In the genomic region with DNA sequence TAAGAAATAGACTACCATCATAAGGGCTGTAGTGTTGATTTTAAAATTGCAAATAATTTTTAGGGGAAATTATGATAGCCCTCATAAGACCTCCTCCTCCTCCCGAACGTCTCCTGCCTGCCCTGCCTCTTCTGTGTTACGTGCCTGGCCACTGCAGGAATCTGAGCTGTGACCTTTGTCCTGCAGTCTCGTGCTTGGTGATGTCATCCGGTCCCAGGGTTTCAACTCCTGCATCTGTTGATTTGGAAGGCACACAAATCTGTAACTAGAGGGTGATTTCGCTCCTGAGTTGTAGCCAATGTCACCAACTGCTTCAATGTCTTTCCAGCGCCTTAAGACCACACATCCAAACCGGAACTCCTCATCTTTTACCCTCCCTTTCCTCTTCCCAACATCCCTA, we compare ENCODE assay signal across 14 cellular contexts.
A peak's percentile ranks its signal among the peaks of the same experiment; 100 is the strongest.
DNase-seq lines count a peak whose midpoint lies in the region; ATAC-seq, FAIRE-seq and TF ChIP-seq lines count a peak whose summit lies in the region.
"Had no signal": no experiment of that assay in that cellular context is flagged by ENCODE, and none has a peak within 500 bp of the region (broad histone marks: within the 10 kb centered on the region; RNA-seq: fewer than 3 reads in every experiment).

No MANE protein-coding gene starts in this region.

- no peaks in the 10 kb centered on the region for H3K27me3 ChIP-seq in GM23338 (ENCODE audit: insufficient read depth)
- H3K27me3 ChIP-seq in endodermal cell (ENCODE audit: control insufficient read depth, insufficient read depth, low read length, poor library complexity, severe bottlenecking), result peaks cover 7% of the 10 kb centered on the region
- H3K27me3 ChIP-seq in skeletal muscle tissue (ENCODE audit: control insufficient read depth in 3 of 3, insufficient read depth in 3 of 3, low read length in 3 of 3), result no peaks in the 10 kb centered on the region
- no peaks in the 10 kb centered on the region for H3K27me3 ChIP-seq in H7 (ENCODE audit: control insufficient read depth, insufficient read depth, low read length)

- H3K36me3 ChIP-seq in GM23338 (ENCODE audit: insufficient read depth), result no peaks in the 10 kb centered on the region
- no peaks in the 10 kb centered on the region for H3K36me3 ChIP-seq in endodermal cell (ENCODE audit: control insufficient read depth, insufficient read depth, low read length)
- H3K36me3 ChIP-seq in kidney (ENCODE audit: control insufficient read depth in 1 of 2, insufficient read depth in 2 of 2, low read length in 2 of 2), result no peaks in the 10 kb centered on the region
- no peaks in the 10 kb centered on the region for H3K36me3 ChIP-seq in skeletal muscle tissue (ENCODE audit: control insufficient read depth in 3 of 3, insufficient read depth in 3 of 3, low read length in 3 of 3)
- no peaks in the 10 kb centered on the region for H3K36me3 ChIP-seq in H7 (replicated peaks; ENCODE audit: control insufficient read depth, insufficient read depth, low read length)

- H3K9me3 ChIP-seq in endodermal cell (ENCODE audit: control insufficient read depth, low read length) (no peaks in the 10 kb centered on the region), kidney (ENCODE audit: control insufficient read depth in 1 of 2, low read length in 2 of 2) (no peaks in the 10 kb centered on the region), skeletal muscle tissue (ENCODE audit: control insufficient read depth in 3 of 3, low read length in 3 of 3) (no peaks in the 10 kb centered on the region)
- H3K9me3 ChIP-seq: SK-N-SH had no signal

- 89% methylated on average over 7 to 8 of the region's 8 CpGs for WGBS in endodermal cell (ENCODE audit: insufficient coverage in 1 of 2, insufficient read length in 1 of 2), 2 experiments

- no peak for DNase-seq in GM23338 (ENCODE audit: low spot score)
- peak; percentile 50 for DNase-seq in endodermal cell
- no peak for DNase-seq in kidney
- DNase-seq in H7, result no peak
- no peak for DNase-seq in activated CD4-positive, alpha-beta T cell treated with anti-CD3 and anti-CD28 coated beads, Interleukin-2, amount 10 ng/mL, durations not matched to agents 7 days and 5 days
- DNase-seq: activated CD4-positive, alpha-beta T cell treated with anti-CD3 and anti-CD28 coated beads for 48 hours; CD4-positive, alpha-beta T cell; NCI-H1092; NCI-H748 treated with DMSO at 0.1 percent for 48 hours; SK-N-SH; stimulated activated CD4-positive, alpha-beta T cell treated with anti-CD3 and anti-CD28 coated beads, Interleukin-4, amount 100 ng/mL, for 1 hour had no signal

- H3K79me2 ChIP-seq in GM23338 (replicated peaks; ENCODE audit: insufficient read depth), result no peaks in the 10 kb centered on the region

- H3K36me3 Mint-ChIP-seq in GM23338 (ENCODE audit: low read depth) (no peaks in the 10 kb centered on the region), endodermal cell (ENCODE audit: low read depth) (peaks cover 2% of the 10 kb centered on the region)
- H3K36me3 Mint-ChIP-seq in activated CD4-positive, alpha-beta T cell treated with anti-CD3 and anti-CD28 coated beads, Interleukin-2, amount 10 ng/mL, durations not matched to agents 7 days and 5 days (ENCODE audit: low read depth), result no peaks in the 10 kb centered on the region

- H3K4me1 ChIP-seq in GM23338 (ENCODE audit: insufficient read depth) (peaks cover 31% of the 10 kb centered on the region; the same call in 1 of the 2 replicates), endodermal cell (ENCODE audit: control insufficient read depth, insufficient read depth, low read length) (no peaks in the 10 kb centered on the region), kidney (ENCODE audit: control insufficient read depth in 1 of 2, insufficient read depth in 1 of 2, low read depth in 1 of 2, low read length in 2 of 2) (peaks cover 0 to 6% of the 10 kb centered on the region in 2 donors), skeletal muscle tissue (ENCODE audit: control insufficient read depth in 3 of 3, insufficient read depth in 3 of 3, low read length in 3 of 3) (peaks cover 8 to 15% (median 13%) of the 10 kb centered on the region in 3 donors)

- H2AFZ ChIP-seq in GM23338, result no peak overlapping the region

- no peak overlapping the region for H3K4me2 ChIP-seq in GM23338
- H3K4me2 ChIP-seq: SK-N-SH had no signal

- H3K27me3 Mint-ChIP-seq in GM23338 (ENCODE audit: insufficient read depth, low read depth, poor library complexity), result no peaks in the 10 kb centered on the region
- no peaks in the 10 kb centered on the region for H3K27me3 Mint-ChIP-seq in endodermal cell (ENCODE audit: insufficient read depth)
- H3K27me3 Mint-ChIP-seq in activated CD4-positive, alpha-beta T cell treated with anti-CD3 and anti-CD28 coated beads, Interleukin-2, amount 10 ng/mL, durations not matched to agents 7 days and 5 days, result no peaks in the 10 kb centered on the region
- H3K27me3 Mint-ChIP-seq: CD4-positive, alpha-beta T cell had no signal

- H3K4me3 Mint-ChIP-seq in GM23338 (no peak overlapping the region), endodermal cell (no peak overlapping the region)
- no peak overlapping the region for H3K4me3 Mint-ChIP-seq in activated CD4-positive, alpha-beta T cell treated with anti-CD3 and anti-CD28 coated beads, Interleukin-2, amount 10 ng/mL, durations not matched to agents 7 days and 5 days
- H3K4me3 Mint-ChIP-seq: CD4-positive, alpha-beta T cell had no signal

- FAIRE-seq in kidney (lab: Jason Lieb, UNC), result no peak

- no peaks in the 10 kb centered on the region for H3K9me3 Mint-ChIP-seq in GM23338
- H3K9me3 Mint-ChIP-seq in endodermal cell, result no peaks in the 10 kb centered on the region
- peaks cover under 1% of the 10 kb centered on the region for H3K9me3 Mint-ChIP-seq in activated CD4-positive, alpha-beta T cell treated with anti-CD3 and anti-CD28 coated beads, Interleukin-2, amount 10 ng/mL, durations not matched to agents 7 days and 5 days
- H3K9me3 Mint-ChIP-seq: CD4-positive, alpha-beta T cell had no signal

- no peak for TF ChIP-seq CTCF in GM23338 (conservative IDR thresholded peaks at IDR 0.05; ENCODE audit: low read depth in 2 of 2)
- no peak for TF ChIP-seq CTCF in endodermal cell (conservative IDR thresholded peaks at IDR 0.05)
- TF ChIP-seq CTCF in kidney (IDR thresholded peaks at IDR 0.05; ENCODE audit: borderline replicate concordance, extremely low read depth, insufficient read depth), result no peak

- peaks cover 29% of the 10 kb centered on the region for H3K4me1 Mint-ChIP-seq in GM23338
- H3K4me1 Mint-ChIP-seq in endodermal cell, result peaks cover 12% of the 10 kb centered on the region
- H3K4me1 Mint-ChIP-seq in activated CD4-positive, alpha-beta T cell treated with anti-CD3 and anti-CD28 coated beads, Interleukin-2, amount 10 ng/mL, durations not matched to agents 7 days and 5 days, result no peaks in the 10 kb centered on the region

- H3K9ac ChIP-seq in endodermal cell (ENCODE audit: extremely low read depth, low read length, poor library complexity, severe bottlenecking), result no peak overlapping the region
- no peak overlapping the region for H3K9ac ChIP-seq in kidney (ENCODE audit: low read length in 2 of 2)
- no peak overlapping the region for H3K9ac ChIP-seq in skeletal muscle tissue (ENCODE audit: low read depth in 1 of 3, low read length in 3 of 3)
- H3K9ac ChIP-seq: SK-N-SH had no signal

- H3K27ac Mint-ChIP-seq in GM23338, result peak overlapping the region; percentile 37; the same call in 1 of the 2 replicates
- peak overlapping the region; percentile 61 for H3K27ac Mint-ChIP-seq in endodermal cell
- H3K27ac Mint-ChIP-seq in activated CD4-positive, alpha-beta T cell treated with anti-CD3 and anti-CD28 coated beads, Interleukin-2, amount 10 ng/mL, durations not matched to agents 7 days and 5 days, result no peak overlapping the region
- H3K27ac Mint-ChIP-seq: CD4-positive, alpha-beta T cell had no signal

- H3K27ac ChIP-seq in GM23338 (ENCODE audit: low read depth), result no peak overlapping the region
- no peak overlapping the region for H3K27ac ChIP-seq in endodermal cell (ENCODE audit: low read depth, low read length)
- H3K27ac ChIP-seq in kidney (ENCODE audit: low read depth in 2 of 2, low read length in 2 of 2), result peak overlapping the region; percentile 10 to 73
- H3K27ac ChIP-seq in skeletal muscle tissue (ENCODE audit: low read depth, low read length), result peak overlapping the region; percentile 63

- no peak overlapping the region for H3K4me3 ChIP-seq in GM23338
- H3K4me3 ChIP-seq in endodermal cell (ENCODE audit: low read length), result no peak overlapping the region
- no peak overlapping the region for H3K4me3 ChIP-seq in kidney (ENCODE audit: low read length in 2 of 2)
- peak overlapping the region in 1 of 3 donors; percentile 41 for H3K4me3 ChIP-seq in skeletal muscle tissue (ENCODE audit: low read length in 3 of 3)
- no peak overlapping the region for H3K4me3 ChIP-seq in H7 (ENCODE audit: insufficient read depth, low read depth, low read length)

- H3K9me2 ChIP-seq in GM23338 (ENCODE audit: insufficient read depth), result peaks cover 6% of the 10 kb centered on the region
- H3K9me2 ChIP-seq: SK-N-SH had no signal

- ATAC-seq in GM23338 (no peak), GM21423 (IDR thresholded peaks at IDR 0.05; ENCODE audit: unreplicated experiment) (no peak), HG03342 (IDR thresholded peaks at IDR 0.05; ENCODE audit: unreplicated experiment) (no peak)

- no peaks in the 10 kb centered on the region for H4K20me1 ChIP-seq in GM23338 (replicated peaks; ENCODE audit: insufficient read depth)

- CTCF ChIA-PET in activated CD4-positive, alpha-beta T cell treated with anti-CD3 and anti-CD28 coated beads, Interleukin-2, amount 10 ng/mL, durations not matched to agents 7 days and 5 days (lab: Charles Lee), result no interaction called here

- H3F3A ChIP-seq in GM23338 (replicated peaks; ENCODE audit: low read depth), result no peaks in the 10 kb centered on the region

- POLR2A ChIA-PET in activated CD4-positive, alpha-beta T cell treated with anti-CD3 and anti-CD28 coated beads, Interleukin-2, amount 10 ng/mL, durations not matched to agents 7 days and 5 days (lab: Charles Lee), result no interaction called here

- intact Hi-C loops in kidney (cut with DNase I), result no loop called here

Comparison
In these comparisons a context has a peak if more than half of its experiments do, and no peak if none do; other contexts are left out.
1. H3K27ac ChIP-seq: peak in kidney (2 of 2) and skeletal muscle tissue (single experiment); none in GM23338 (single experiment) and endodermal cell (single experiment).